1 cellular context compared by ENCODE assay signal in the genomic region with DNA sequence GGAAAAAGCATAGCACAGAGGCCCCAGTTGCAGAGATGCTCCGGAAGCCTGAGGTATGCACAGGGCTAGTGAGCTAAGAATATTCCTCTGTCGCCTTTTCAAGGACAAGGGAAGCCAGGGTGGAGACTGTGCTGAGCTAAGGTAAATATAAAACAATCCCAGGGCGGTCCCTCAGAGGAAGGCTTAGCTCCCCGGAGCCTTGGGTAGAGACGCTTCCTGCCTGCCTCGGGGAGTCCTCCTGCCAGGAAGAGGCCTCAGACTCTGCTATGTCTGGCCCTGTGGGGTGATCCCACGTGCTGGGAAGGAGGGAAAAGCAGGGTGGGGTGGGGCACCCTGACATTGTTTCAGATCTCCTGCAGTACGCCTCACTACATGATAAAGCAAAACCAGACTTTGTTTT.
TF ChIP-seq lines count a peak whose summit lies in the region.

No MANE protein-coding gene starts in this region.

TF ChIP-seq in H1, 55 proteins besides CTCF, POLR2A, EP300 and RAD21:
- TF ChIP-seq, protein P1, sequence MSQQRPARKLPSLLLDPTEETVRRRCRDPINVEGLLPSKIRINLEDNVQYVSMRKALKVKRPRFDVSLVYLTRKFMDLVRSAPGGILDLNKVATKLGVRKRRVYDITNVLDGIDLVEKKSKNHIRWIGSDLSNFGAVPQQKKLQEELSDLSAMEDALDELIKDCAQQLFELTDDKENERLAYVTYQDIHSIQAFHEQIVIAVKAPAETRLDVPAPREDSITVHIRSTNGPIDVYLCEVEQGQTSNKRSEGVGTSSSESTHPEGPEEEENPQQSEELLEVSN (IDR thresholded peaks at IDR 0.05): 0 out of 2 replicates have a peak, but pooled peaks have one; percentile 34
- TF ChIP-seq YY1 (IDR thresholded peaks at IDR 0.05; ENCODE audit: low read depth, low read length) (no peak), GABPA (IDR thresholded peaks at IDR 0.05; ENCODE audit: borderline replicate concordance, insufficient read depth, low read length) (no peak), CHD7 (IDR thresholded peaks at IDR 0.05; ENCODE audit: insufficient replicate concordance, low read length) (no peak), CTBP2 (IDR thresholded peaks at IDR 0.05; ENCODE audit: borderline replicate concordance, insufficient read depth, insufficient read length, low read length) (no peak), SIRT6 (IDR thresholded peaks at IDR 0.05; ENCODE audit: low read length) (no peak)
TF ChIP-seq in H1: peak in this region for 1.
